Comparison of ENCODE assay signal across 10 cellular contexts in genomic region chr13:88979465-88980180, GRCh38.
DNase-seq lines count a peak whose midpoint lies in the region; ATAC-seq and TF ChIP-seq lines count a peak whose summit lies in the region.
"Had no signal": no experiment of that assay in that cellular context is flagged by ENCODE, and none has a peak within 500 bp of the region (broad histone marks: within the 10 kb centered on the region; RNA-seq: fewer than 3 reads in every experiment).

No MANE protein-coding gene starts in this region.

- H3K27ac ChIP-seq in OCI-LY7 (ENCODE audit: low read depth, low read length, poor library complexity, severe bottlenecking): no peak overlapping the region
- H3K27ac ChIP-seq: Peyer's patch had no signal

- no peaks in the 10 kb centered on the region for H3K27me3 Mint-ChIP-seq in immature natural killer cell (ENCODE audit: low read depth in 3 of 3)
- H3K27me3 Mint-ChIP-seq in WTC11 (ENCODE audit: low read depth): no peaks in the 10 kb centered on the region

- H3K79me2 ChIP-seq in OCI-LY7 (ENCODE audit: insufficient read depth, low read depth, low read length): no peaks in the 10 kb centered on the region

- POLR2A ChIA-PET in OCI-LY7 (lab: Charles Lee): no interaction called here
- POLR2A ChIA-PET in WTC11 (lab: Charles Lee): no interaction called here

- no peak overlapping the region for H3K4me2 ChIP-seq in OCI-LY7 (ENCODE audit: low read length)

- BruUV-seq in OCI-LY7 (replicated peaks; lab: Mats Ljungman, UMichigan): no TSS peak

- H3K9me3 Mint-ChIP-seq in immature natural killer cell: peaks cover 0 to 1% (median 0%) of the 10 kb centered on the region in 6 donors
- H3K9me3 Mint-ChIP-seq in WTC11: no peaks in the 10 kb centered on the region

- H2AFZ ChIP-seq in OCI-LY7 (ENCODE audit: low read length): no peak overlapping the region

- H3K4me3 ChIP-seq in OCI-LY7 (ENCODE audit: low read depth, low read length, poor library complexity, severe bottlenecking): no peak overlapping the region
- H3K4me3 ChIP-seq: Peyer's patch had no signal

- peaks cover 24% of the 10 kb centered on the region; the same call in 1 of the 2 replicates for H3K9me3 ChIP-seq in OCI-LY7 (ENCODE audit: low read length)
- H3K9me3 ChIP-seq: Peyer's patch had no signal

- H4K20me1 ChIP-seq in OCI-LY7 (ENCODE audit: insufficient read depth, low read length): no peaks in the 10 kb centered on the region

- no peaks in the 10 kb centered on the region for H3K36me3 ChIP-seq in OCI-LY7 (ENCODE audit: insufficient read depth, low read length)
- H3K36me3 ChIP-seq: Peyer's patch had no signal

- TF ChIP-seq CTCF in GM20000 (IDR thresholded peaks at IDR 0.05; ENCODE audit: extremely low read depth, missing control alignments) (no peak), OCI-LY7 (conservative IDR thresholded peaks at IDR 0.05; ENCODE audit: low read length) (0 out of 2 replicates have a peak, but pooled peaks have one; percentile 8), WTC11 (IDR thresholded peaks at IDR 0.05) (no peak)

- DNase-seq in D341Med (ENCODE audit: low spot score) (peak; percentile 18), GM20000 (ENCODE audit: low spot score) (peak; percentile 8), OCI-LY7 (ENCODE audit: low spot score) (no peak), immature natural killer cell (peak; percentile 40 to 63 (median 55)), WTC11 (ENCODE audit: low spot score) (no peak), HuH-7 (ENCODE audit: low spot score) (no peak), dedifferentiated amniotic fluid mesenchymal stem cell (ENCODE audit: extremely low spot score) (no peak), NCI-H2196 treated with DMSO at 0.1 percent for 48 hours (lab: John Stamatoyannopoulos, UW; ENCODE audit: unreplicated experiment) (no peak)
- DNase-seq: EL, Peyer's patch had no signal

- H3K4me1 Mint-ChIP-seq in immature natural killer cell (peaks cover 16 to 22% of the 10 kb centered on the region in 2 donors), WTC11 (peaks cover 5% of the 10 kb centered on the region; the same call in 1 of the 2 replicates)

- H3K4me1 ChIP-seq in OCI-LY7 (ENCODE audit: insufficient read depth, low read length, poor library complexity, severe bottlenecking): no peaks in the 10 kb centered on the region
- H3K4me1 ChIP-seq: Peyer's patch had no signal

- H3K27ac Mint-ChIP-seq in immature natural killer cell (peak overlapping the region in 4 of 6 donors; percentile 14 to 61 (median 36)), WTC11 (no peak overlapping the region)

- CTCF ChIA-PET in OCI-LY7 (lab: Charles Lee; ENCODE audit: unreplicated experiment): no interaction called here
- CTCF ChIA-PET in WTC11 (lab: Charles Lee): no interaction called here

- H3K4me3 Mint-ChIP-seq in immature natural killer cell (peak overlapping the region in 4 of 5 donors; percentile 26 to 62 (median 35)), WTC11 (no peak overlapping the region)

- intact Hi-C loops in OCI-LY7 (cut with micrococcal nuclease; ENCODE audit: unreplicated experiment): loop anchor here (5.0 kb wide), 1 partner anchor 1977 kb away; no protein-coding TSS in a partner anchor

- ATAC-seq in WTC11: no peak; the same call in 1 of the 2 replicates

- H3K9me2 ChIP-seq in OCI-LY7 (ENCODE audit: insufficient read depth, low read length): no peaks in the 10 kb centered on the region

- H3K36me3 Mint-ChIP-seq in immature natural killer cell: no peaks in the 10 kb centered on the region
- H3K36me3 Mint-ChIP-seq in WTC11: no peaks in the 10 kb centered on the region

TF ChIP-seq in WTC11, 78 proteins besides CTCF, POLR2A, EP300 and RAD21 (continues in another document):
- no peak for TF ChIP-seq ERG (CRISPR knock-in tag; IDR thresholded peaks at IDR 0.05)
- TF ChIP-seq, protein P1, sequence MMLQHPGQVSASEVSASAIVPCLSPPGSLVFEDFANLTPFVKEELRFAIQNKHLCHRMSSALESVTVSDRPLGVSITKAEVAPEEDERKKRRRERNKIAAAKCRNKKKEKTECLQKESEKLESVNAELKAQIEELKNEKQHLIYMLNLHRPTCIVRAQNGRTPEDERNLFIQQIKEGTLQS (CRISPR knock-in tag; conservative IDR thresholded peaks at IDR 0.05): no peak
- no peak for TF ChIP-seq MXD4 (CRISPR knock-in tag; IDR thresholded peaks at IDR 0.05; ENCODE audit: borderline replicate concordance)
- no peak for TF ChIP-seq ZNF671 (CRISPR knock-in tag; IDR thresholded peaks at IDR 0.05)
- TF ChIP-seq, protein P2, sequence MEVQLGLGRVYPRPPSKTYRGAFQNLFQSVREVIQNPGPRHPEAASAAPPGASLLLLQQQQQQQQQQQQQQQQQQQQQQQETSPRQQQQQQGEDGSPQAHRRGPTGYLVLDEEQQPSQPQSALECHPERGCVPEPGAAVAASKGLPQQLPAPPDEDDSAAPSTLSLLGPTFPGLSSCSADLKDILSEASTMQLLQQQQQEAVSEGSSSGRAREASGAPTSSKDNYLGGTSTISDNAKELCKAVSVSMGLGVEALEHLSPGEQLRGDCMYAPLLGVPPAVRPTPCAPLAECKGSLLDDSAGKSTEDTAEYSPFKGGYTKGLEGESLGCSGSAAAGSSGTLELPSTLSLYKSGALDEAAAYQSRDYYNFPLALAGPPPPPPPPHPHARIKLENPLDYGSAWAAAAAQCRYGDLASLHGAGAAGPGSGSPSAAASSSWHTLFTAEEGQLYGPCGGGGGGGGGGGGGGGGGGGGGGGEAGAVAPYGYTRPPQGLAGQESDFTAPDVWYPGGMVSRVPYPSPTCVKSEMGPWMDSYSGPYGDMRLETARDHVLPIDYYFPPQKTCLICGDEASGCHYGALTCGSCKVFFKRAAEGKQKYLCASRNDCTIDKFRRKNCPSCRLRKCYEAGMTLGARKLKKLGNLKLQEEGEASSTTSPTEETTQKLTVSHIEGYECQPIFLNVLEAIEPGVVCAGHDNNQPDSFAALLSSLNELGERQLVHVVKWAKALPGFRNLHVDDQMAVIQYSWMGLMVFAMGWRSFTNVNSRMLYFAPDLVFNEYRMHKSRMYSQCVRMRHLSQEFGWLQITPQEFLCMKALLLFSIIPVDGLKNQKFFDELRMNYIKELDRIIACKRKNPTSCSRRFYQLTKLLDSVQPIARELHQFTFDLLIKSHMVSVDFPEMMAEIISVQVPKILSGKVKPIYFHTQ (CRISPR knock-in tag; IDR thresholded peaks at IDR 0.05): no peak
- TF ChIP-seq ZNF423 (CRISPR knock-in tag; IDR thresholded peaks at IDR 0.05): no peak
- no peak for TF ChIP-seq ZNF425 (CRISPR knock-in tag; conservative IDR thresholded peaks at IDR 0.05)
- no peak for TF ChIP-seq STAT6 (CRISPR knock-in tag; conservative IDR thresholded peaks at IDR 0.05; ENCODE audit: low read depth)
- no peak for TF ChIP-seq CREB1 (CRISPR knock-in tag; IDR thresholded peaks at IDR 0.05)
- no peak for TF ChIP-seq JAZF1 (CRISPR knock-in tag; IDR thresholded peaks at IDR 0.05)

Comparison
In these comparisons a context has a peak if more than half of its experiments do, and no peak if none do; other contexts are left out.
1. DNase-seq: peak in D341Med (single experiment), GM20000 (single experiment) and immature natural killer cell (3 of 3); none in OCI-LY7 (single experiment), WTC11 (single experiment), HuH-7 (single experiment), dedifferentiated amniotic fluid mesenchymal stem cell (single experiment) and NCI-H2196 treated with DMSO at 0.1 percent for 48 hours (single experiment).